In genomic region chr2:234459401-234460009, GRCh38 we compare ENCODE assay signal across 2 cellular contexts.
TF ChIP-seq lines count a peak whose summit lies in the region.

No MANE protein-coding gene starts in this region.

TF ChIP-seq in HEK293, 187 proteins besides CTCF, POLR2A, EP300 and RAD21 (continues in another document):
- TF ChIP-seq ZNF157 (tag by site-specific recombination; IDR thresholded peaks at IDR 0.05) (no peak), ZBTB11 (tag by site-specific recombination; conservative IDR thresholded peaks at IDR 0.05; ENCODE audit: low read depth) (no peak), ZNF639 (tag by site-specific recombination; IDR thresholded peaks at IDR 0.05) (no peak), ZNF416 (tag by site-specific recombination; IDR thresholded peaks at IDR 0.05) (no peak), ZNF530 (tag by site-specific recombination; IDR thresholded peaks at IDR 0.05; ENCODE audit: low read depth) (no peak), ZNF239 (tag by site-specific recombination; IDR thresholded peaks at IDR 0.05) (no peak), ZNF629 (tag by site-specific recombination; IDR thresholded peaks at IDR 0.05) (no peak), ZNF266 (tag by site-specific recombination; IDR thresholded peaks at IDR 0.05; ENCODE audit: low read depth) (no peak), KLF8 (tag by site-specific recombination; IDR thresholded peaks at IDR 0.05) (no peak), GLIS1 (tag by site-specific recombination; IDR thresholded peaks at IDR 0.05) (peak; percentile 39), ZNF184 (tag by site-specific recombination; IDR thresholded peaks at IDR 0.05) (no peak), ZNF664 (tag by site-specific recombination; IDR thresholded peaks at IDR 0.05) (no peak), ZNF843 (tag by site-specific recombination; IDR thresholded peaks at IDR 0.05) (no peak), PRDM1 (tag by site-specific recombination; IDR thresholded peaks at IDR 0.05) (no peak), ZSCAN5A (tag by site-specific recombination; IDR thresholded peaks at IDR 0.05) (no peak), ZSCAN16 (tag by site-specific recombination; IDR thresholded peaks at IDR 0.05) (no peak), ZNF341 (tag by site-specific recombination; IDR thresholded peaks at IDR 0.05; ENCODE audit: low read depth) (no peak), YY1 (tag by site-specific recombination; IDR thresholded peaks at IDR 0.05) (no peak), ZNF112 (tag by site-specific recombination; IDR thresholded peaks at IDR 0.05) (no peak), ZNF335 (tag by site-specific recombination; conservative IDR thresholded peaks at IDR 0.05) (peak; percentile 17; the same call in 1 of the 2 replicates), ZFHX2 (tag by site-specific recombination; conservative IDR thresholded peaks at IDR 0.05) (no peak)
- TF ChIP-seq, protein P1, sequence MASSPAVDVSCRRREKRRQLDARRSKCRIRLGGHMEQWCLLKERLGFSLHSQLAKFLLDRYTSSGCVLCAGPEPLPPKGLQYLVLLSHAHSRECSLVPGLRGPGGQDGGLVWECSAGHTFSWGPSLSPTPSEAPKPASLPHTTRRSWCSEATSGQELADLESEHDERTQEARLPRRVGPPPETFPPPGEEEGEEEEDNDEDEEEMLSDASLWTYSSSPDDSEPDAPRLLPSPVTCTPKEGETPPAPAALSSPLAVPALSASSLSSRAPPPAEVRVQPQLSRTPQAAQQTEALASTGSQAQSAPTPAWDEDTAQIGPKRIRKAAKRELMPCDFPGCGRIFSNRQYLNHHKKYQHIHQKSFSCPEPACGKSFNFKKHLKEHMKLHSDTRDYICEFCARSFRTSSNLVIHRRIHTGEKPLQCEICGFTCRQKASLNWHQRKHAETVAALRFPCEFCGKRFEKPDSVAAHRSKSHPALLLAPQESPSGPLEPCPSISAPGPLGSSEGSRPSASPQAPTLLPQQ (tag by site-specific recombination; IDR thresholded peaks at IDR 0.05) = peak; percentile 76; the same call in 1 of the 2 replicates
- TF ChIP-seq, protein P2, sequence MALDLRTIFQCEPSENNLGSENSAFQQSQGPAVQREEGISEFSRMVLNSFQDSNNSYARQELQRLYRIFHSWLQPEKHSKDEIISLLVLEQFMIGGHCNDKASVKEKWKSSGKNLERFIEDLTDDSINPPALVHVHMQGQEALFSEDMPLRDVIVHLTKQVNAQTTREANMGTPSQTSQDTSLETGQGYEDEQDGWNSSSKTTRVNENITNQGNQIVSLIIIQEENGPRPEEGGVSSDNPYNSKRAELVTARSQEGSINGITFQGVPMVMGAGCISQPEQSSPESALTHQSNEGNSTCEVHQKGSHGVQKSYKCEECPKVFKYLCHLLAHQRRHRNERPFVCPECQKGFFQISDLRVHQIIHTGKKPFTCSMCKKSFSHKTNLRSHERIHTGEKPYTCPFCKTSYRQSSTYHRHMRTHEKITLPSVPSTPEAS (tag by site-specific recombination; IDR thresholded peaks at IDR 0.05) = no peak

TF ChIP-seq in SK-N-SH, 30 proteins besides CTCF, POLR2A, EP300 and RAD21:
- no peak for TF ChIP-seq GATA2 (CRISPR knock-in tag; IDR thresholded peaks at IDR 0.05)
- TF ChIP-seq MAX (IDR thresholded peaks at IDR 0.05; ENCODE audit: low read depth) = no peak
- no peak for TF ChIP-seq RFX5 (IDR thresholded peaks at IDR 0.05; ENCODE audit: low read length)
- no peak for TF ChIP-seq MXI1 (IDR thresholded peaks at IDR 0.05; ENCODE audit: low read depth, low read length)
- TF ChIP-seq, protein P3, sequence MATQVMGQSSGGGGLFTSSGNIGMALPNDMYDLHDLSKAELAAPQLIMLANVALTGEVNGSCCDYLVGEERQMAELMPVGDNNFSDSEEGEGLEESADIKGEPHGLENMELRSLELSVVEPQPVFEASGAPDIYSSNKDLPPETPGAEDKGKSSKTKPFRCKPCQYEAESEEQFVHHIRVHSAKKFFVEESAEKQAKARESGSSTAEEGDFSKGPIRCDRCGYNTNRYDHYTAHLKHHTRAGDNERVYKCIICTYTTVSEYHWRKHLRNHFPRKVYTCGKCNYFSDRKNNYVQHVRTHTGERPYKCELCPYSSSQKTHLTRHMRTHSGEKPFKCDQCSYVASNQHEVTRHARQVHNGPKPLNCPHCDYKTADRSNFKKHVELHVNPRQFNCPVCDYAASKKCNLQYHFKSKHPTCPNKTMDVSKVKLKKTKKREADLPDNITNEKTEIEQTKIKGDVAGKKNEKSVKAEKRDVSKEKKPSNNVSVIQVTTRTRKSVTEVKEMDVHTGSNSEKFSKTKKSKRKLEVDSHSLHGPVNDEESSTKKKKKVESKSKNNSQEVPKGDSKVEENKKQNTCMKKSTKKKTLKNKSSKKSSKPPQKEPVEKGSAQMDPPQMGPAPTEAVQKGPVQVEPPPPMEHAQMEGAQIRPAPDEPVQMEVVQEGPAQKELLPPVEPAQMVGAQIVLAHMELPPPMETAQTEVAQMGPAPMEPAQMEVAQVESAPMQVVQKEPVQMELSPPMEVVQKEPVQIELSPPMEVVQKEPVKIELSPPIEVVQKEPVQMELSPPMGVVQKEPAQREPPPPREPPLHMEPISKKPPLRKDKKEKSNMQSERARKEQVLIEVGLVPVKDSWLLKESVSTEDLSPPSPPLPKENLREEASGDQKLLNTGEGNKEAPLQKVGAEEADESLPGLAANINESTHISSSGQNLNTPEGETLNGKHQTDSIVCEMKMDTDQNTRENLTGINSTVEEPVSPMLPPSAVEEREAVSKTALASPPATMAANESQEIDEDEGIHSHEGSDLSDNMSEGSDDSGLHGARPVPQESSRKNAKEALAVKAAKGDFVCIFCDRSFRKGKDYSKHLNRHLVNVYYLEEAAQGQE (IDR thresholded peaks at IDR 0.05; ENCODE audit: low read depth, low read length) = no peak
- TF ChIP-seq SMC3 (IDR thresholded peaks at IDR 0.05; ENCODE audit: low read depth, low read length) = no peak
- TF ChIP-seq MEF2A (IDR thresholded peaks at IDR 0.05; ENCODE audit: borderline replicate concordance, low read depth) = no peak
- TF ChIP-seq TEAD4 (IDR thresholded peaks at IDR 0.05; ENCODE audit: borderline replicate concordance, insufficient read depth) = no peak
